ENCODE assay signal across 11 cellular contexts in the genomic region with DNA sequence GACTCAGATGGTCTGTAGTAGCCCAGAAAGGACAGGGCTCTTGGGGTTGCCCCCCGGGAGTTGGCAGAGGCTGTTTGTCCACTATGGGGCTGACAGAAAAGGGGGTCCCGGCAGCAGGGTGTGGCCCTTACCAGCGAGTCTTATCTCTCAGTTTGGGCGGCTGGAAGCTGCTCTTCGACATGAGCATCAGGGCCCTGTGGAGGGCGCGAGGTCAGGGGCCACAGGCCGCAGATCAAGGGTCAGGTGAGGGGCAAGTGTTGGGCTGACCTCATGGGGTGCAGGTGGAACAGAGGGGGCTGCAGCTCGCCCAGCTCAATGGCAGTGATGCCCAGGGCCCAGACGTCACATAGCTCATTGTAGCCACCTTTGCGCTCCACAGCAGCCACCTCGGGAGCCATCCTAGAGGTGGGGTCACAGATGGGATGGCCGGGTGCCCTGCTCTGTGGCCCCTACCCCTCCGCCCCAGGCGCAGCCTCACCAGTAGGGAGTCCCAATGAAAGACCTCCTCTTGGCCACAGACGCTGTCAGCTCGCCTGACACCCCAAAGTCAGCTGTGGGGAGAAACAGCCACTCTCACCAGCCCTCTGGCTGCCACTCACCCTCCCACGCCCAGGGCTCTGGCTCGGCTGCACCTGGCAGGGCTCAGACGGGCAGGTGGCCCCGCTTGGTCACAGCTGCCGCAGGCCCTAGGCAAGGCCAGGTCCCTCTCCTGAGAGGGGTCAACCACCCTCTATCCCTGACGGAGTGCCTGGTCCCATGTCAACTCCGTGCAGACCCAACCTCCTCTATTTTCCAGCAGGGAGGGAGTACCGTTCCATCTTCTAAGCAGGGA. TPM values are rescaled to one million over a fixed set of nuclear protein-coding genes. Genes with fewer than 3 reads are reported as not detected.
DNase-seq lines count a peak whose midpoint lies in the region; ATAC-seq, FAIRE-seq and TF ChIP-seq lines count a peak whose summit lies in the region.
"Had no signal": no experiment of that assay in that cellular context is flagged by ENCODE, and none has a peak within 500 bp of the region (broad histone marks: within the 10 kb centered on the region; RNA-seq: fewer than 3 reads in every experiment).

No MANE protein-coding gene starts in this region.

- peak overlapping the region; percentile 76 for H3K27ac Mint-ChIP-seq in CD4-positive, alpha-beta T cell
- peak overlapping the region in 1 of 3 experiments; percentile 44; a peak in 2 of 7 replicates for H3K27ac Mint-ChIP-seq in H9
- no peak overlapping the region for H3K27ac Mint-ChIP-seq in osteocyte (ENCODE audit: unreplicated experiment)

- peaks cover 50% of the 10 kb centered on the region for H3K36me3 Mint-ChIP-seq in CD4-positive, alpha-beta T cell (ENCODE audit: low read depth)
- H3K36me3 Mint-ChIP-seq in H9 (ENCODE audit: insufficient read depth in 1 of 3, low read depth in 3 of 3), result peaks cover 2 to 25% (median 12%) of the 10 kb centered on the region in 3 experiments; a peak in 6 of 7 replicates
- peaks cover 6% of the 10 kb centered on the region for H3K36me3 Mint-ChIP-seq in osteocyte (ENCODE audit: unreplicated experiment)

- H3K27me3 ChIP-seq in CD4-positive, alpha-beta T cell (ENCODE audit: control insufficient read depth, insufficient read depth, low read length), result no peaks in the 10 kb centered on the region
- H3K27me3 ChIP-seq in H9 (ENCODE audit: insufficient read depth, low read length) (no peaks in the 10 kb centered on the region), GM12878 (replicated peaks in 1 of 2; ENCODE audit: control insufficient read depth in 2 of 2, insufficient read depth in 2 of 2, low read length in 1 of 2) (no peaks in the 10 kb centered on the region), tibial artery (no peaks in the 10 kb centered on the region)

- no peak for ATAC-seq in CD4-positive, alpha-beta T cell (ENCODE audit: poor library complexity)
- ATAC-seq in GM12878 (peak; percentile 7), HG03135 (IDR thresholded peaks at IDR 0.05; ENCODE audit: unreplicated experiment) (no peak)

- no peak for TF ChIP-seq RAD21 in GM12878 (IDR thresholded peaks at IDR 0.05; ENCODE audit: insufficient read depth, low read depth, low read length)

- no peak overlapping the region for H3K4me2 ChIP-seq in H9 (ENCODE audit: insufficient read depth, insufficient read length, low read length)
- peak overlapping the region; percentile 87 for H3K4me2 ChIP-seq in GM12878 (ENCODE audit: control insufficient read depth, insufficient read depth)

- TF ChIP-seq CTCF in CD4-positive, alpha-beta T cell (IDR thresholded peaks at IDR 0.05), result no peak
- TF ChIP-seq CTCF in H9 (conservative IDR thresholded peaks at IDR 0.05) (no peak), GM12878 (IDR thresholded peaks at IDR 0.05 in 2 of 3, conservative IDR thresholded peaks at IDR 0.05 in 1 of 3; ENCODE audit: control insufficient read depth in 2 of 3, extremely low read depth in 1 of 3, insufficient read depth in 1 of 3, low read depth in 3 of 3, low read length in 3 of 3) (no peak), osteocyte (IDR thresholded peaks at IDR 0.05) (no peak), tibial artery (IDR thresholded peaks at IDR 0.05) (no peak)

- no peak for DNase-seq in CD4-positive, alpha-beta T cell
- DNase-seq in H9 (peak; percentile 20), GM12878 (ENCODE audit: low read depth, low spot score) (no peak), osteocyte (ENCODE audit: extremely low spot score, unreplicated experiment) (no peak), tibial artery (no peak), activated gamma-delta T cell treated with Interleukin-2 at 50 U/mL for 16 hours (no peak), putamen (ENCODE audit: low spot score) (no peak)
- DNase-seq: DMS53, GM23248, NCI-H1092 treated with DMSO at 0.1 percent for 48 hours had no signal

- no peaks in the 10 kb centered on the region for H3K4me1 ChIP-seq in H9 (ENCODE audit: insufficient read depth, low read length)
- peaks cover 37% of the 10 kb centered on the region for H3K4me1 ChIP-seq in GM12878 (ENCODE audit: control insufficient read depth, insufficient read depth, low read length)
- H3K4me1 ChIP-seq in tibial artery, result peaks cover 0 to 26% (median 20%) of the 10 kb centered on the region in 4 donors

- H3K36me3 ChIP-seq in GM12878 (ENCODE audit: control insufficient read depth in 2 of 2, insufficient read depth in 2 of 2, low read length in 1 of 2) (peaks cover 6 to 16% of the 10 kb centered on the region in 2 experiments; a peak in 3 of 4 replicates), tibial artery (peaks cover 10 to 64% (median 20%) of the 10 kb centered on the region in 3 donors)

- H3K14ac ChIP-seq in H9 (ENCODE audit: insufficient read depth, low read length), result no peak overlapping the region

- RAD21 ChIA-PET in GM12878 (lab: Charles Lee; ENCODE audit: unreplicated experiment), result interaction anchor here (1.0 to 2.4 kb wide), 4 partner anchors 10 to 56 kb away, joined by 3 to 10 read pairs (median 4); a partner anchor contains a TSS

- H4K20me1 ChIP-seq in H9 (ENCODE audit: control insufficient read depth, insufficient read depth, insufficient read length), result no peaks in the 10 kb centered on the region
- no peaks in the 10 kb centered on the region for H4K20me1 ChIP-seq in GM12878 (ENCODE audit: control insufficient read depth, insufficient read depth)

- H3K79me1 ChIP-seq in H9 (ENCODE audit: insufficient read depth, low read depth, low read length, poor library complexity, severe bottlenecking), result no peaks in the 10 kb centered on the region

- BruUV-seq in GM12878 (replicated peaks; lab: Mats Ljungman, UMichigan), result no TSS peak

- no peak for TF ChIP-seq EP300 in GM12878 (IDR thresholded peaks at IDR 0.05; ENCODE audit: borderline replicate concordance in 1 of 2, control insufficient read depth in 1 of 2, low read depth in 2 of 2, low read length in 2 of 2)

- H3K27me3 Mint-ChIP-seq in CD4-positive, alpha-beta T cell, result no peaks in the 10 kb centered on the region
- H3K27me3 Mint-ChIP-seq in H9 (ENCODE audit: low read depth) (no peaks in the 10 kb centered on the region), osteocyte (ENCODE audit: unreplicated experiment) (no peaks in the 10 kb centered on the region)

- peaks cover 29% of the 10 kb centered on the region for H3K4me1 Mint-ChIP-seq in CD4-positive, alpha-beta T cell (ENCODE audit: low read depth)
- peaks cover 11 to 14% of the 10 kb centered on the region in 2 experiments for H3K4me1 Mint-ChIP-seq in H9
- peaks cover 19% of the 10 kb centered on the region for H3K4me1 Mint-ChIP-seq in osteocyte (ENCODE audit: unreplicated experiment)

- H3K18ac ChIP-seq in H9 (ENCODE audit: insufficient read length, low read depth, low read length), result no peak overlapping the region

- H3K27ac ChIP-seq in CD4-positive, alpha-beta T cell (ENCODE audit: low read depth, low read length), result no peak overlapping the region
- H3K27ac ChIP-seq in H9 (ENCODE audit: insufficient read length, low read depth, low read length), result no peak overlapping the region
- peak overlapping the region; percentile 92 for H3K27ac ChIP-seq in GM12878 (ENCODE audit: control insufficient read depth, insufficient read depth)
- H3K27ac ChIP-seq in tibial artery, result peak overlapping the region in 1 of 2 donors; percentile 89
- H3K27ac ChIP-seq: GM23248 had no signal

- no peak overlapping the region for H3K9ac ChIP-seq in H9 (ENCODE audit: extremely low read depth, insufficient read length, low read length)
- peak overlapping the region; percentile 93 for H3K9ac ChIP-seq in GM12878 (ENCODE audit: control insufficient read depth, insufficient read depth, low read length)
- H3K9ac ChIP-seq: GM23248 had no signal

- no peak overlapping the region for H2BK15ac ChIP-seq in H9 (ENCODE audit: low read depth, low read length)

- H3K9me3 Mint-ChIP-seq in CD4-positive, alpha-beta T cell, result no peaks in the 10 kb centered on the region
- H3K9me3 Mint-ChIP-seq in H9 (no peaks in the 10 kb centered on the region), osteocyte (ENCODE audit: unreplicated experiment) (no peaks in the 10 kb centered on the region)

- H2BK12ac ChIP-seq in H9 (ENCODE audit: insufficient read length, low read depth, low read length), result no peak overlapping the region

- in situ Hi-C loops in GM12878 (cut with MboI), result no loop called here

- H3K23me2 ChIP-seq in H9 (ENCODE audit: insufficient read length, low read depth, low read length, poor library complexity, severe bottlenecking), result peaks cover 8% of the 10 kb centered on the region

- H3K4me3 Mint-ChIP-seq in CD4-positive, alpha-beta T cell, result peak overlapping the region; percentile 85
- H3K4me3 Mint-ChIP-seq in H9 (no peak overlapping the region), osteocyte (ENCODE audit: unreplicated experiment) (peak overlapping the region; percentile 56)

- SMC1A ChIA-PET in GM12878 (lab: Charles Lee; ENCODE audit: uncharacterized antibody, unreplicated experiment), result interaction anchor here (1.2 to 2.6 kb wide), 5 partner anchors 14 to 265 kb away, joined by 3 to 9 read pairs (median 4); a partner anchor contains a TSS

- no peak overlapping the region for H2BK5ac ChIP-seq in H9 (ENCODE audit: insufficient read length, low read length)

- POLR2A ChIA-PET in CD4-positive, alpha-beta T cell (lab: Charles Lee), result interaction anchor here (0.5 to 5.7 kb wide), 6 partner anchors 10 to 321 kb away, joined by 3 to 81 read pairs (median 5); a partner anchor contains a TSS
- POLR2A ChIA-PET in GM12878 (lab: Charles Lee), result interaction anchor here (0.5 to 5.4 kb wide), 6 partner anchors 10 to 444 kb away, joined by 3 to 33 read pairs (median 6); a partner anchor contains a TSS

- no peak overlapping the region for H3T11ph ChIP-seq in H9 (ENCODE audit: low read length)

- H2AFZ ChIP-seq in H9 (ENCODE audit: low read length) (no peak overlapping the region), GM12878 (ENCODE audit: control insufficient read depth, low read depth, low read length) (no peak overlapping the region)
- H2AFZ ChIP-seq: GM23248 had no signal

- no peak for FAIRE-seq in GM12878 (lab: Jason Lieb, UNC)

- H3K4me3 ChIP-seq in GM12878 (peak overlapping the region; percentile 87), tibial artery (no peak overlapping the region)
- H3K4me3 ChIP-seq: GM23248 had no signal

- H3K9me3 ChIP-seq in CD4-positive, alpha-beta T cell (ENCODE audit: control insufficient read depth, low read length), result no peaks in the 10 kb centered on the region
- no peaks in the 10 kb centered on the region for H3K9me3 ChIP-seq in H9 (ENCODE audit: control insufficient read depth, low read depth, low read length)
- H3K9me3 ChIP-seq in GM12878 (replicated peaks; ENCODE audit: control insufficient read depth, insufficient read depth, low read length), result no peaks in the 10 kb centered on the region
- H3K9me3 ChIP-seq in tibial artery, result no peaks in the 10 kb centered on the region

- H3K79me2 ChIP-seq in H9 (ENCODE audit: insufficient read depth, low read length) (no peaks in the 10 kb centered on the region), GM12878 (ENCODE audit: control insufficient read depth, insufficient read depth, low read length) (peaks cover 30% of the 10 kb centered on the region)

- intact Hi-C loops in CD4-positive, alpha-beta T cell (cut with DNase I, micrococcal nuclease), result loop anchor here in 1 of 2 experiments (2.0 to 5.0 kb wide), 3 partner anchors 14 to 311 kb away; a partner anchor contains a TSS
- intact Hi-C loops in GM12878 (cut with micrococcal nuclease; ENCODE audit: unreplicated experiment), result no loop called here
- intact Hi-C loops in tibial artery (cut with DNase I; ENCODE audit: low total_unique reads), result no loop called here

- no peak overlapping the region for H2BK20ac ChIP-seq in H9 (ENCODE audit: low read depth, low read length, poor library complexity, severe bottlenecking)

- no peak overlapping the region for H3K23ac ChIP-seq in H9 (ENCODE audit: insufficient read length, low read depth, low read length)

- CTCF ChIA-PET in CD4-positive, alpha-beta T cell (lab: Charles Lee), result interaction anchor here (2.8 kb wide), 1 partner anchor 12 kb away, joined by 7 read pairs; no protein-coding TSS in a partner anchor
- CTCF ChIA-PET in GM12878 (lab: Yijun Ruan, JAX), result interaction anchor here (1.0 to 5.8 kb wide), 9 partner anchors 14 to 148 kb away, joined by 3 to 41 read pairs (median 3); a partner anchor contains a TSS

- H3K4ac ChIP-seq in H9 (ENCODE audit: low read depth, low read length), result no peak overlapping the region

- no peak overlapping the region for H4K8ac ChIP-seq in H9 (replicated peaks; ENCODE audit: insufficient read length, low read depth, low read length)

- H2BK120ac ChIP-seq in H9 (ENCODE audit: low read depth, low read length, poor library complexity, severe bottlenecking), result no peak overlapping the region

- H4K5ac ChIP-seq in H9 (ENCODE audit: insufficient read length, low read depth, low read length), result no peak overlapping the region

- H3K56ac ChIP-seq in H9 (ENCODE audit: insufficient read length, low read depth, low read length), result no peak overlapping the region

- no peak overlapping the region for H2AK5ac ChIP-seq in H9 (ENCODE audit: insufficient read length, low read length)

- no peak overlapping the region for H4K91ac ChIP-seq in H9 (ENCODE audit: insufficient read length, low read depth, low read length)

- WGBS in H9 (ENCODE audit: extremely low coverage, insufficient read length, low lambda C conversion rate), result no CpG with 5 or more reads among the region's 25 CpGs
- WGBS in GM12878 (ENCODE audit: insufficient coverage, insufficient replicate concordance, low lambda C conversion rate, missing lambda C conversion rate), result 78% methylated on average over 25 of the region's 25 CpGs

- no peak; the same call in 1 of the 2 replicates for TF ChIP-seq POLR2A in GM12878 (IDR thresholded peaks at IDR 0.05; ENCODE audit: low read depth, low read length)

RNA-seq across cellular contexts. Expression of a gene that starts 2.2 kb away (rescaled TPM):
- 10 to 100 TPM; 71.9 to 74.1 TPM for total RNA-seq in CD4-positive, alpha-beta T cell
- 21.6 and 24.7 TPM in 2 replicates for total RNA-seq in H9 (2021)
- 51.0 and 55.9 TPM in 2 replicates for total RNA-seq in GM12878 (2013; cell fraction: nucleolus; rRNA removed)
- total RNA-seq in GM12878 (2014; rRNA removed), result 66.7 and 74.7 TPM in 2 replicates
- total RNA-seq in GM12878 (2014; rRNA removed; fragmentation: Illumina TruSeq; extraction: Trizol), result 36.9 and 41.0 TPM in 2 replicates
- 78.1 and 79.2 TPM in 2 replicates for total RNA-seq in GM12878 (2021)
- polyA plus RNA-seq in GM12878 (2011; ENCODE audit: low read depth), result 11.2 TPM
- polyA plus RNA-seq in GM12878 (2011; rRNA removed), result 27.3 and 49.9 TPM in 2 replicates
- polyA plus RNA-seq in GM12878 (2011; cell fraction: cytosol; rRNA removed), result 73.2 and 91.2 TPM in 2 replicates
- 284 and 290 TPM in 2 replicates for polyA plus RNA-seq in GM12878 (2011; cell fraction: nucleus; rRNA removed)
- 33.8 and 37.8 TPM in 2 replicates for polyA plus RNA-seq in GM12878 (2012)
- 16.1 and 42.8 TPM in 2 replicates for polyA plus RNA-seq in GM12878 (2014; fragmentation: Illumina TruSeq; extraction: Trizol)
- polyA plus RNA-seq in GM12878 (2014; fragmentation: Nextera tagmentation; extraction: Ambion mirVana), result 1 to 10 TPM in 1 of 2 experiments, under 1 TPM in 1; 0.98 to 4.4 TPM
- 69.0 and 71.8 TPM in 2 replicates for polyA plus RNA-seq in GM12878 (2014; rRNA removed)
- 10 to 100 TPM; 47.8 to 52.9 TPM for polyA plus RNA-seq in GM12878 (2016; fragmentation: Nextera tagmentation; extraction: Ambion mirVana)
- 58.6 and 101 TPM in 2 replicates for polyA minus RNA-seq in GM12878 (2011; rRNA and poly(A)+ RNA removed)
- polyA minus RNA-seq in GM12878 (2011; cell fraction: cytosol; rRNA and poly(A)+ RNA removed), result 25.9 and 26.6 TPM in 2 replicates
- polyA minus RNA-seq in GM12878 (2011; cell fraction: nucleus; rRNA and poly(A)+ RNA removed), result 50.8 and 62.9 TPM in 2 replicates
- total RNA-seq in osteocyte, result 16.0 and 18.6 TPM in 2 replicates

RNA-seq across cellular contexts. Expression of a gene that starts 9.5 kb away (rescaled TPM):
- 10 to 100 TPM; 16.4 to 17.7 TPM for total RNA-seq in CD4-positive, alpha-beta T cell
- 49.9 and 50.0 TPM in 2 replicates for total RNA-seq in H9 (2021)
- 19.7 and 20.0 TPM in 2 replicates for total RNA-seq in GM12878 (2013; cell fraction: nucleolus; rRNA removed)
- total RNA-seq in GM12878 (2014; rRNA removed), result 14.4 and 19.0 TPM in 2 replicates
- total RNA-seq in GM12878 (2014; rRNA removed; fragmentation: Illumina TruSeq; extraction: Trizol), result 6.3 and 6.5 TPM in 2 replicates
- 31.1 and 32.6 TPM in 2 replicates for total RNA-seq in GM12878 (2021)
- 34.2 TPM for polyA plus RNA-seq in GM12878 (2011; ENCODE audit: low read depth)
- 6.0 and 19.0 TPM in 2 replicates for polyA plus RNA-seq in GM12878 (2011; rRNA removed)
- 21.8 and 25.3 TPM in 2 replicates for polyA plus RNA-seq in GM12878 (2011; cell fraction: cytosol; rRNA removed)
- 82.8 and 85.9 TPM in 2 replicates for polyA plus RNA-seq in GM12878 (2011; cell fraction: nucleus; rRNA removed)
- polyA plus RNA-seq in GM12878 (2012), result 23.4 and 25.0 TPM in 2 replicates
- 13.0 and 22.4 TPM in 2 replicates for polyA plus RNA-seq in GM12878 (2014; fragmentation: Illumina TruSeq; extraction: Trizol)
- polyA plus RNA-seq in GM12878 (2014; fragmentation: Nextera tagmentation; extraction: Ambion mirVana), result 1 to 10 TPM; 2.5 to 4.1 TPM
- polyA plus RNA-seq in GM12878 (2014; rRNA removed), result 26.8 and 37.5 TPM in 2 replicates
- 10 to 100 TPM; 38.9 to 39.7 TPM for polyA plus RNA-seq in GM12878 (2016; fragmentation: Nextera tagmentation; extraction: Ambion mirVana)
- polyA minus RNA-seq in GM12878 (2011; rRNA and poly(A)+ RNA removed), result 11.0 and 14.9 TPM in 2 replicates
- 11.9 and 14.7 TPM in 2 replicates for polyA minus RNA-seq in GM12878 (2011; cell fraction: cytosol; rRNA and poly(A)+ RNA removed)
- 11.5 and 17.5 TPM in 2 replicates for polyA minus RNA-seq in GM12878 (2011; cell fraction: nucleus; rRNA and poly(A)+ RNA removed)
- 27.1 and 29.2 TPM in 2 replicates for total RNA-seq in osteocyte

RNA-seq across cellular contexts. Expression of a gene that starts 22.5 kb away (rescaled TPM):
- 1,000 to 10,000 TPM; 1,632 to 1,657 TPM for total RNA-seq in CD4-positive, alpha-beta T cell
- total RNA-seq in H9 (2021) (514 and 528 TPM in 2 replicates), GM12878 (2014; rRNA removed) (88.2 and 111 TPM in 2 replicates), GM12878 (2014; rRNA removed; fragmentation: Illumina TruSeq; extraction: Trizol) (76.0 and 84.4 TPM in 2 replicates), GM12878 (2021) (327 and 337 TPM in 2 replicates), osteocyte (267 and 290 TPM in 2 replicates)
- 483 and 541 TPM in 2 replicates for total RNA-seq in GM12878 (2013; cell fraction: nucleolus; rRNA removed)
- 194 TPM for polyA plus RNA-seq in GM12878 (2011; ENCODE audit: low read depth)
- polyA plus RNA-seq in GM12878 (2011; rRNA removed) (82.5 and 84.8 TPM in 2 replicates), GM12878 (2014; fragmentation: Illumina TruSeq; extraction: Trizol) (216 and 280 TPM in 2 replicates), GM12878 (2014; fragmentation: Nextera tagmentation; extraction: Ambion mirVana) (10 to 100 TPM; 13.6 to 29.6 TPM), GM12878 (2014; rRNA removed) (155 and 172 TPM in 2 replicates), GM12878 (2016; fragmentation: Nextera tagmentation; extraction: Ambion mirVana) (100 to 1,000 TPM in 1 of 2 experiments, 10 to 100 TPM in 1; 97.4 to 109 TPM)
- 66.7 and 83.7 TPM in 2 replicates for polyA plus RNA-seq in GM12878 (2011; cell fraction: cytosol; rRNA removed)
- 212 and 291 TPM in 2 replicates for polyA plus RNA-seq in GM12878 (2011; cell fraction: nucleus; rRNA removed)
- polyA plus RNA-seq in GM12878 (2012), result 178 and 252 TPM in 2 replicates
- 79.1 and 94.2 TPM in 2 replicates for polyA minus RNA-seq in GM12878 (2011; rRNA and poly(A)+ RNA removed)
- polyA minus RNA-seq in GM12878 (2011; cell fraction: cytosol; rRNA and poly(A)+ RNA removed), result 53.6 and 66.4 TPM in 2 replicates
- polyA minus RNA-seq in GM12878 (2011; cell fraction: nucleus; rRNA and poly(A)+ RNA removed), result 124 and 191 TPM in 2 replicates

RNA-seq across cellular contexts. Expression of a gene that starts 41.1 kb away (rescaled TPM):
- total RNA-seq in CD4-positive, alpha-beta T cell, result 1 to 10 TPM; 5.0 to 6.0 TPM
- total RNA-seq in H9 (2021) (3.6 TPM in 2 replicates), GM12878 (2014; rRNA removed) (0.27 and 0.34 TPM in 2 replicates), GM12878 (2014; rRNA removed; fragmentation: Illumina TruSeq; extraction: Trizol) (0.23 and 0.27 TPM in 2 replicates), GM12878 (2021) (0.28 and 0.35 TPM in 2 replicates), osteocyte (0.73 and 0.84 TPM in 2 replicates)
- 2.2 and 3.1 TPM in 2 replicates for total RNA-seq in GM12878 (2013; cell fraction: nucleolus; rRNA removed)
- 0.42 TPM for polyA plus RNA-seq in GM12878 (2011; ENCODE audit: low read depth)
- polyA plus RNA-seq in GM12878 (2011; rRNA removed) (0.32 and 0.33 TPM in 2 replicates), GM12878 (2014; fragmentation: Illumina TruSeq; extraction: Trizol) (0.19 TPM in 1 of 2 replicates, not detected in the other), GM12878 (2014; fragmentation: Nextera tagmentation; extraction: Ambion mirVana) (under 1 TPM; 0.04 to 0.08 TPM), GM12878 (2014; rRNA removed) (0.61 and 3.7 TPM in 2 replicates), GM12878 (2016; fragmentation: Nextera tagmentation; extraction: Ambion mirVana) (under 1 TPM in 1 of 2 experiments, not detected in 1; 0.04 TPM)
- polyA plus RNA-seq in GM12878 (2011; cell fraction: cytosol; rRNA removed), result 0.19 and 0.20 TPM in 2 replicates
- polyA plus RNA-seq in GM12878 (2011; cell fraction: nucleus; rRNA removed), result 1.1 and 1.4 TPM in 2 replicates
- polyA plus RNA-seq in GM12878 (2012), result 0.80 and 0.88 TPM in 2 replicates
- polyA minus RNA-seq in GM12878 (2011; rRNA and poly(A)+ RNA removed), result 0.72 and 0.95 TPM in 2 replicates
- polyA minus RNA-seq in GM12878 (2011; cell fraction: cytosol; rRNA and poly(A)+ RNA removed), result not detected in 2 replicates
- 0.48 and 2.0 TPM in 2 replicates for polyA minus RNA-seq in GM12878 (2011; cell fraction: nucleus; rRNA and poly(A)+ RNA removed)
- total RNA-seq: GM23248 had no signal
- polyA plus RNA-seq: GM23248 had no signal

RNA-seq across cellular contexts. Expression of a gene that starts 43.6 kb away (rescaled TPM):
- 1 to 10 TPM; 6.9 to 9.7 TPM for total RNA-seq in CD4-positive, alpha-beta T cell
- total RNA-seq in H9 (2021) (24.2 and 24.9 TPM in 2 replicates), GM12878 (2014; rRNA removed) (0.11 and 1.3 TPM in 2 replicates), GM12878 (2014; rRNA removed; fragmentation: Illumina TruSeq; extraction: Trizol) (0.09 TPM in 2 replicates), GM12878 (2021) (0.36 and 0.45 TPM in 2 replicates), osteocyte (0.68 and 1.7 TPM in 2 replicates)
- total RNA-seq in GM12878 (2013; cell fraction: nucleolus; rRNA removed), result 0.73 and 1.6 TPM in 2 replicates
- polyA plus RNA-seq in GM12878 (2011; ENCODE audit: low read depth), result 0.10 TPM
- polyA plus RNA-seq in GM12878 (2011; rRNA removed) (0.04 and 0.12 TPM in 2 replicates), GM12878 (2014; fragmentation: Illumina TruSeq; extraction: Trizol) (0.03 and 0.46 TPM in 2 replicates), GM12878 (2014; fragmentation: Nextera tagmentation; extraction: Ambion mirVana) (under 1 TPM in 1 of 2 experiments, not detected in 1; 0.02 TPM), GM12878 (2014; rRNA removed) (0.44 and 0.53 TPM in 2 replicates), GM12878 (2016; fragmentation: Nextera tagmentation; extraction: Ambion mirVana) (under 1 TPM; 0.04 TPM)
- 0.10 and 0.13 TPM in 2 replicates for polyA plus RNA-seq in GM12878 (2011; cell fraction: cytosol; rRNA removed)
- 0.48 and 0.92 TPM in 2 replicates for polyA plus RNA-seq in GM12878 (2011; cell fraction: nucleus; rRNA removed)
- 0.22 and 0.45 TPM in 2 replicates for polyA plus RNA-seq in GM12878 (2012)
- polyA minus RNA-seq in GM12878 (2011; rRNA and poly(A)+ RNA removed), result 0.05 TPM in 1 of 2 replicates, not detected in the other
- 0.13 TPM in 1 of 2 replicates, not detected in the other for polyA minus RNA-seq in GM12878 (2011; cell fraction: cytosol; rRNA and poly(A)+ RNA removed)
- 0.19 and 0.24 TPM in 2 replicates for polyA minus RNA-seq in GM12878 (2011; cell fraction: nucleus; rRNA and poly(A)+ RNA removed)
- total RNA-seq: GM23248 had no signal
- polyA plus RNA-seq: GM23248 had no signal

Comparison
In these comparisons a context has a peak if more than half of its experiments do, and no peak if none do; other contexts are left out.
1. H3K4me3 Mint-ChIP-seq: peak in CD4-positive, alpha-beta T cell (single experiment) and osteocyte (single experiment); none in H9 (0 of 2).